1 cellular context compared by ENCODE assay signal in genomic region chr19:33868821-33869412, GRCh38.
TF ChIP-seq lines count a peak whose summit lies in the region.

No MANE protein-coding gene starts in this region.

TF ChIP-seq in GM23338, 12 proteins besides CTCF, POLR2A, EP300 and RAD21 (continued from another document):
- TF ChIP-seq ZNF462 (CRISPR knock-in tag; IDR thresholded peaks at IDR 0.05) (no peak), NANOG (IDR thresholded peaks at IDR 0.05; ENCODE audit: borderline replicate concordance) (no peak), ZNF331 (CRISPR knock-in tag; IDR thresholded peaks at IDR 0.05; ENCODE audit: low read depth) (no peak), CREB1 (CRISPR knock-in tag; IDR thresholded peaks at IDR 0.05; ENCODE audit: low read depth) (no peak), EZH2 (IDR thresholded peaks at IDR 0.05; ENCODE audit: low read depth, unreplicated experiment) (no peak), POLR2AphosphoS5 (IDR thresholded peaks at IDR 0.05; ENCODE audit: low read depth) (no peak), ZNF114 (CRISPR knock-in tag; IDR thresholded peaks at IDR 0.05) (no peak), STAT1 (IDR thresholded peaks at IDR 0.05; ENCODE audit: unreplicated experiment) (no peak), REST (IDR thresholded peaks at IDR 0.05; ENCODE audit: unreplicated experiment) (no peak), EZH2phosphoT487 (IDR thresholded peaks at IDR 0.05; ENCODE audit: unreplicated experiment) (no peak)
